12 cellular contexts compared by ENCODE assay signal in genomic region chrX:46713672-46714487, GRCh38. TPM values are rescaled to one million over a fixed set of nuclear protein-coding genes. Genes with fewer than 3 reads are reported as not detected.
DNase-seq lines count a peak whose midpoint lies in the region; ATAC-seq and TF ChIP-seq lines count a peak whose summit lies in the region.
"Had no signal": no experiment of that assay in that cellular context is flagged by ENCODE, and none has a peak within 500 bp of the region (broad histone marks: within the 10 kb centered on the region; RNA-seq: fewer than 3 reads in every experiment).

No MANE protein-coding gene starts in this region.

- no peaks in the 10 kb centered on the region for H4K20me1 ChIP-seq in BLaER1 treated with 17β-estradiol and CSF1 and Interleukin-3, amounts not matched to agents 10 nM and 100 nM
- H4K20me1 ChIP-seq in OCI-LY7 (ENCODE audit: insufficient read depth, low read length): no peaks in the 10 kb centered on the region

- ATAC-seq in GM19025 (IDR thresholded peaks at IDR 0.05; ENCODE audit: low read depth, unreplicated experiment) (peak; percentile 58), HG02885 (IDR thresholded peaks at IDR 0.05; ENCODE audit: poor library complexity, unreplicated experiment) (peak; percentile 64), body of pancreas (no peak)

- H3K4me1 ChIP-seq in BLaER1 treated with 17β-estradiol and CSF1 and Interleukin-3, amounts not matched to agents 10 nM and 100 nM: peaks cover 49 to 65% (median 55%) of the 10 kb centered on the region in 10 experiments
- H3K4me1 ChIP-seq in OCI-LY7 (ENCODE audit: insufficient read depth, low read length, poor library complexity, severe bottlenecking) (peaks cover 84% of the 10 kb centered on the region), body of pancreas (peaks cover 10% of the 10 kb centered on the region)
- H3K4me1 ChIP-seq: sigmoid colon, upper lobe of left lung had no signal

- no peaks in the 10 kb centered on the region for H3K36me3 ChIP-seq in BLaER1 treated with 17β-estradiol and CSF1 and Interleukin-3, amounts not matched to agents 10 nM and 100 nM
- H3K36me3 ChIP-seq in OCI-LY7 (ENCODE audit: insufficient read depth, low read length): peaks cover 14% of the 10 kb centered on the region
- H3K36me3 ChIP-seq in body of pancreas (replicated peaks in 1 of 2; ENCODE audit: insufficient read depth in 1 of 2, low read depth in 2 of 2): no peaks in the 10 kb centered on the region
- H3K36me3 ChIP-seq: sigmoid colon, upper lobe of left lung had no signal

- H3K9me2 ChIP-seq in OCI-LY7 (ENCODE audit: insufficient read depth, low read length): no peaks in the 10 kb centered on the region

- no peak overlapping the region for H3K4me3 ChIP-seq in BLaER1 treated with 17β-estradiol and CSF1 and Interleukin-3, amounts not matched to agents 10 nM and 100 nM
- H3K4me3 ChIP-seq in OCI-LY7 (ENCODE audit: low read depth, low read length, poor library complexity, severe bottlenecking): peak overlapping the region; percentile 56
- no peak overlapping the region for H3K4me3 ChIP-seq in body of pancreas
- H3K4me3 ChIP-seq: sigmoid colon, upper lobe of left lung had no signal

- CTCF ChIA-PET in OCI-LY7 (lab: Charles Lee; ENCODE audit: unreplicated experiment): no interaction called here

- H3K9me3 ChIP-seq in BLaER1 treated with 17β-estradiol and CSF1 and Interleukin-3, amounts not matched to agents 10 nM and 100 nM (replicated peaks in 1 of 11): peaks cover 0 to 19% (median 10%) of the 10 kb centered on the region in 11 experiments; a peak in 16 of 22 replicates
- H3K9me3 ChIP-seq in OCI-LY7 (ENCODE audit: low read length) (peaks cover 6% of the 10 kb centered on the region; the same call in 1 of the 2 replicates), body of pancreas (no peaks in the 10 kb centered on the region)
- H3K9me3 ChIP-seq: sigmoid colon, upper lobe of left lung had no signal

- intact Hi-C loops in OCI-LY7 (cut with micrococcal nuclease; ENCODE audit: unreplicated experiment): loop anchor here (5.0 kb wide), 1 partner anchor 248 kb away; no protein-coding TSS in a partner anchor
- intact Hi-C loops in body of pancreas (cut with DNase I): no loop called here

- H3K27me3 ChIP-seq in BLaER1 treated with 17β-estradiol and CSF1 and Interleukin-3, amounts not matched to agents 10 nM and 100 nM: no peaks in the 10 kb centered on the region
- no peaks in the 10 kb centered on the region for H3K27me3 ChIP-seq in body of pancreas
- H3K27me3 ChIP-seq: sigmoid colon, upper lobe of left lung had no signal

- H3K27ac ChIP-seq in BLaER1 treated with 17β-estradiol and CSF1 and Interleukin-3, amounts not matched to agents 10 nM and 100 nM: peak overlapping the region in 4 of 11 experiments; percentile 16 to 52 (median 28); a peak in 3 of 22 replicates
- peak overlapping the region; percentile 93 for H3K27ac ChIP-seq in OCI-LY7 (ENCODE audit: low read depth, low read length, poor library complexity, severe bottlenecking)
- no peak overlapping the region for H3K27ac ChIP-seq in body of pancreas
- H3K27ac ChIP-seq: sigmoid colon, upper lobe of left lung had no signal

- TF ChIP-seq CTCF in OCI-LY7 (conservative IDR thresholded peaks at IDR 0.05; ENCODE audit: low read length) (no peak), body of pancreas (IDR thresholded peaks at IDR 0.05) (no peak)

- H2AFZ ChIP-seq in OCI-LY7 (ENCODE audit: low read length): no peak overlapping the region

- H3K79me2 ChIP-seq in OCI-LY7 (ENCODE audit: insufficient read depth, low read depth, low read length): peaks cover 84% of the 10 kb centered on the region

- DNase-seq in OCI-LY7 (ENCODE audit: low spot score) (no peak), epidermal melanocyte (ENCODE audit: insufficient read length, low spot score) (no peak), DMS153 (lab: John Stamatoyannopoulos, UW) (no peak), body of pancreas (no peak), SIG-M5 (lab: John Stamatoyannopoulos, UW) (no peak)
- DNase-seq: DND-41, KG1, sigmoid colon, upper lobe of left lung had no signal

- H3K4me2 ChIP-seq in BLaER1 treated with 17β-estradiol and CSF1 and Interleukin-3, amounts not matched to agents 10 nM and 100 nM: peak overlapping the region; percentile 38 to 83 (median 80); a peak in 20 of 22 replicates
- peak overlapping the region; percentile 74 for H3K4me2 ChIP-seq in OCI-LY7 (ENCODE audit: low read length)

- no peak overlapping the region for H3K9ac ChIP-seq in BLaER1 treated with 17β-estradiol and CSF1 and Interleukin-3, amounts not matched to agents 10 nM and 100 nM

- BruUV-seq in OCI-LY7 (replicated peaks; lab: Mats Ljungman, UMichigan): no TSS peak

- POLR2A ChIA-PET in OCI-LY7 (lab: Charles Lee): no interaction called here

- no peak for TF ChIP-seq POLR2A in body of pancreas (IDR thresholded peaks at IDR 0.05)

- 70 to 72% methylated on average over 5 of the region's 5 CpGs for WGBS in body of pancreas, 2 donors

RNA-seq across cellular contexts. Expression of gene SLC9A7, which starts 45.0 kb away (rescaled TPM):
- 34.2 and 40.5 TPM in 2 replicates for total RNA-seq in OCI-LY7 (2014; rRNA removed; shearing (Covaris generic))
- total RNA-seq in OCI-LY7 (2022) (58.5 and 59.6 TPM in 2 replicates), body of pancreas (1 to 10 TPM; 6.2 to 7.6 TPM)

Comparison
In these comparisons a context has a peak if more than half of its experiments do, and no peak if none do; other contexts are left out.
1. RNA of gene SLC9A7, which starts 45.0 kb away (total RNA-seq): 34.2 to 59.6 TPM in OCI-LY7; 6.2 to 7.6 TPM in body of pancreas; every median in the first group is over 4 times any median in the second.